In genomic region chr11:64140101-64140500, GRCh38 we compare ENCODE assay signal across 24 cellular contexts. TPM values are rescaled to one million over a fixed set of nuclear protein-coding genes. Genes with fewer than 3 reads are reported as not detected.
DNase-seq lines count a peak whose midpoint lies in the region; ATAC-seq, FAIRE-seq and TF ChIP-seq lines count a peak whose summit lies in the region.
"Had no signal": no experiment of that assay in that cellular context is flagged by ENCODE, and none has a peak within 500 bp of the region (broad histone marks: within the 10 kb centered on the region; RNA-seq: fewer than 3 reads in every experiment).

No MANE protein-coding gene starts in this region.

- H3K27me3 ChIP-seq in BLaER1 (no peaks in the 10 kb centered on the region), NT2/D1 (ENCODE audit: insufficient read depth, insufficient read length) (peaks cover 28% of the 10 kb centered on the region), neuronal stem cell (ENCODE audit: control insufficient read depth in 3 of 3, insufficient read depth in 3 of 3, low read depth in 1 of 3, low read length in 3 of 3) (peaks cover 0 to 7% (median 0%) of the 10 kb centered on the region in 3 experiments), small intestine (ENCODE audit: control insufficient read depth in 2 of 2, insufficient read depth in 2 of 2, low read length in 2 of 2) (no peaks in the 10 kb centered on the region)
- H3K27me3 ChIP-seq: BE2C had no signal

- H3K9ac ChIP-seq in BLaER1 (no peak overlapping the region), NT2/D1 (ENCODE audit: insufficient read length, low read depth) (peak overlapping the region; percentile 32), kidney (ENCODE audit: low read length in 2 of 2) (no peak overlapping the region), neuronal stem cell (ENCODE audit: low read depth, low read length, poor library complexity) (peak overlapping the region; percentile 39)

- intact Hi-C loops in kidney (cut with DNase I): no loop called here

- H3K4me3 ChIP-seq in BLaER1 (no peak overlapping the region), NT2/D1 (ENCODE audit: insufficient read length, low read depth) (no peak overlapping the region), kidney (ENCODE audit: low read length in 2 of 2) (no peak overlapping the region), neuronal stem cell (ENCODE audit: low read length in 2 of 2) (no peak overlapping the region), small intestine (ENCODE audit: low read depth in 1 of 2, low read length in 2 of 2) (no peak overlapping the region)
- H3K4me3 ChIP-seq: A549, GM23338, HAP-1 had no signal

- no peak overlapping the region for H4K8ac ChIP-seq in neuronal stem cell (ENCODE audit: low read depth, low read length)

- H3K27ac ChIP-seq in BLaER1 (peak overlapping the region; percentile 54; the same call in 1 of the 2 replicates), kidney (ENCODE audit: low read depth in 2 of 2, low read length in 2 of 2) (peak overlapping the region; percentile 33 to 57), neuronal stem cell (replicated peaks; ENCODE audit: low read length) (no peak overlapping the region), small intestine (ENCODE audit: low read depth in 1 of 2, low read length in 1 of 2) (no peak overlapping the region)
- H3K27ac ChIP-seq: A549, C4-2B had no signal

- no peak overlapping the region for H2BK120ac ChIP-seq in neuronal stem cell (ENCODE audit: low read depth, low read length)

- H4K91ac ChIP-seq in neuronal stem cell (ENCODE audit: low read depth, low read length, poor library complexity): no peak overlapping the region

- H3K18ac ChIP-seq in neuronal stem cell (ENCODE audit: low read length): peak overlapping the region; percentile 7

- H3K14ac ChIP-seq in neuronal stem cell (ENCODE audit: low read length): peak overlapping the region; percentile 31

- peaks cover 23% of the 10 kb centered on the region for H3K4me1 ChIP-seq in BLaER1
- peaks cover 3% of the 10 kb centered on the region for H3K4me1 ChIP-seq in NT2/D1 (ENCODE audit: insufficient read depth, insufficient read length)
- H3K4me1 ChIP-seq in kidney (ENCODE audit: control insufficient read depth in 1 of 2, insufficient read depth in 1 of 2, low read depth in 1 of 2, low read length in 2 of 2): peaks cover 18 to 32% of the 10 kb centered on the region in 2 donors
- H3K4me1 ChIP-seq in neuronal stem cell (ENCODE audit: control insufficient read depth in 2 of 2, insufficient read depth in 1 of 2, low read depth in 1 of 2, low read length in 2 of 2): peaks cover 5 to 16% of the 10 kb centered on the region in 2 donors
- H3K4me1 ChIP-seq in small intestine (ENCODE audit: control insufficient read depth in 2 of 2, insufficient read depth in 1 of 2, low read depth in 1 of 2, low read length in 1 of 2): no peaks in the 10 kb centered on the region
- H3K4me1 ChIP-seq: A549, BE2C, Caco-2, HAP-1 had no signal

- peak overlapping the region; percentile 19 for H2BK5ac ChIP-seq in neuronal stem cell (ENCODE audit: low read length)

- H3K23ac ChIP-seq in neuronal stem cell (ENCODE audit: low read depth, low read length, poor library complexity): peak overlapping the region; percentile 8

- H2AK5ac ChIP-seq in neuronal stem cell (ENCODE audit: low read depth, low read length): peak overlapping the region; percentile 60

- WGBS in neuronal stem cell (ENCODE audit: extremely low coverage in 2 of 2, insufficient read length in 2 of 2, insufficient replicate concordance in 1 of 2), 2 donors: no CpG with 5 or more reads among the region's 8 CpGs
- WGBS in small intestine, 3 donors: 92 to 93% (median 92%) methylated on average over 8 of the region's 8 CpGs

- no peak overlapping the region for H2AFZ ChIP-seq in neuronal stem cell (ENCODE audit: low read length)
- H2AFZ ChIP-seq: GM23338 had no signal

- DNase-seq in NT2/D1 (ENCODE audit: low read depth, low spot score): no peak
- DNase-seq in kidney: no peak
- no peak for DNase-seq in neuronal stem cell (ENCODE audit: low spot score)
- no peak for DNase-seq in activated gamma-delta T cell treated with Interleukin-2 at 50 U/mL for 16 hours
- no peak for DNase-seq in small intestine
- no peak for DNase-seq in HCEC 1CT
- DNase-seq: 8988T; ACHN; AML-193; BE2C; Caco-2; CD4-positive, CD25-positive, alpha-beta regulatory T cell; CD8-positive, alpha-beta T cell; DMS153; DND-41 had no signal

- FAIRE-seq in kidney (lab: Jason Lieb, UNC) (no peak), small intestine (lab: Jason Lieb, UNC) (no peak)
- FAIRE-seq: A549, G401.6, GM12892, H54 had no signal

- no peak for ATAC-seq in GM21529 (IDR thresholded peaks at IDR 0.05; ENCODE audit: unreplicated experiment)
- ATAC-seq: A549; CD8-positive, alpha-beta T cell; GM23338 had no signal

- H3K9me3 ChIP-seq in BLaER1 (no peaks in the 10 kb centered on the region), NT2/D1 (ENCODE audit: insufficient read depth, low read length) (no peaks in the 10 kb centered on the region), kidney (ENCODE audit: control insufficient read depth in 1 of 2, low read length in 2 of 2) (no peaks in the 10 kb centered on the region), neuronal stem cell (replicated peaks in 1 of 2; ENCODE audit: control insufficient read depth in 2 of 2, insufficient read depth in 1 of 2, low read depth in 1 of 2, low read length in 2 of 2) (no peaks in the 10 kb centered on the region), small intestine (ENCODE audit: control insufficient read depth, low read depth) (no peaks in the 10 kb centered on the region)
- H3K9me3 ChIP-seq: A549, BE2C, Caco-2, HAP-1 had no signal

- H3K79me1 ChIP-seq in neuronal stem cell (ENCODE audit: low read depth, low read length): peaks cover 3% of the 10 kb centered on the region

- no peak overlapping the region for H2BK15ac ChIP-seq in neuronal stem cell (ENCODE audit: low read length)

- H3K4ac ChIP-seq in neuronal stem cell (ENCODE audit: low read length): no peak overlapping the region

- peaks cover 36% of the 10 kb centered on the region for H3K36me3 ChIP-seq in BLaER1
- no peaks in the 10 kb centered on the region for H3K36me3 ChIP-seq in NT2/D1 (ENCODE audit: insufficient read depth, insufficient read length, low read length)
- no peaks in the 10 kb centered on the region for H3K36me3 ChIP-seq in kidney (ENCODE audit: control insufficient read depth in 1 of 2, insufficient read depth in 2 of 2, low read length in 2 of 2)
- H3K36me3 ChIP-seq in neuronal stem cell (replicated peaks in 1 of 2; ENCODE audit: control insufficient read depth in 2 of 2, insufficient read depth in 2 of 2, low read length in 2 of 2): no peaks in the 10 kb centered on the region
- H3K36me3 ChIP-seq in small intestine (ENCODE audit: control insufficient read depth in 2 of 2, insufficient read depth in 2 of 2, low read length in 2 of 2): no peaks in the 10 kb centered on the region
- H3K36me3 ChIP-seq: BE2C, HAP-1 had no signal

- H4K20me1 ChIP-seq in BLaER1: peaks cover 98% of the 10 kb centered on the region

- H3K4me2 ChIP-seq in BLaER1 (peak overlapping the region; percentile 38), neuronal stem cell (ENCODE audit: insufficient read depth, low read length, poor library complexity, severe bottlenecking) (no peak overlapping the region)
- H3K4me2 ChIP-seq: A549, GM23338 had no signal

- TF ChIP-seq CTCF in kidney (IDR thresholded peaks at IDR 0.05; ENCODE audit: borderline replicate concordance, extremely low read depth, insufficient read depth): no peak

- no peak overlapping the region for H2BK12ac ChIP-seq in neuronal stem cell (ENCODE audit: low read length)

RNA-seq across cellular contexts. Expression of gene MACROD1, which starts 25.8 kb away (rescaled TPM):
- 27.8 TPM for total RNA-seq in kidney
- 176 TPM for polyA plus RNA-seq in kidney (ENCODE audit: insufficient read depth, low read depth, low replicate concordance)
- 20.5 TPM for polyA plus RNA-seq in neuronal stem cell (2013, experiment 1 of 2)
- 20.6 TPM for polyA plus RNA-seq in neuronal stem cell (2013, experiment 2 of 2)
- 100 to 1,000 TPM in 1 of 3 donors, 10 to 100 TPM in 2; 13.1 to 137 (median 13.2) TPM for polyA plus RNA-seq in small intestine

RNA-seq across cellular contexts. Expression of gene STIP1, which starts 45.9 kb away (rescaled TPM):
- 81.2 TPM for total RNA-seq in kidney
- polyA plus RNA-seq in kidney (ENCODE audit: insufficient read depth, low read depth, low replicate concordance): 86.0 TPM
- 160 TPM for polyA plus RNA-seq in neuronal stem cell (2013, experiment 1 of 2)
- 156 TPM for polyA plus RNA-seq in neuronal stem cell (2013, experiment 2 of 2)
- 10 to 100 TPM; 38.6 to 73.9 (median 43.6) TPM for polyA plus RNA-seq in small intestine

Comparison
In these comparisons a context has a peak if more than half of its experiments do, and no peak if none do; other contexts are left out.
1. H3K27ac ChIP-seq: peak in BLaER1 (single experiment) and kidney (2 of 2); none in neuronal stem cell (single experiment) and small intestine (0 of 2).
2. H3K9ac ChIP-seq: peak in NT2/D1 (single experiment) and neuronal stem cell (single experiment); none in BLaER1 (single experiment) and kidney (0 of 2).